20 cellular contexts compared by ENCODE assay signal in genomic region chr21:26079376-26079775, GRCh38.
DNase-seq lines count a peak whose midpoint lies in the region; ATAC-seq and TF ChIP-seq lines count a peak whose summit lies in the region.
"Had no signal": no experiment of that assay in that cellular context is flagged by ENCODE, and none has a peak within 500 bp of the region (broad histone marks: within the 10 kb centered on the region; RNA-seq: fewer than 3 reads in every experiment).

No MANE protein-coding gene starts in this region.

- TF ChIP-seq CTCF in GM23338 (conservative IDR thresholded peaks at IDR 0.05; ENCODE audit: low read depth in 2 of 2), result no peak
- TF ChIP-seq CTCF in SK-N-SH (IDR thresholded peaks at IDR 0.05), result no peak
- TF ChIP-seq CTCF in fibroblast of lung (conservative IDR thresholded peaks at IDR 0.05 in 1 of 2, IDR thresholded peaks at IDR 0.05 in 1 of 2; ENCODE audit: low read depth in 1 of 2, low read length in 2 of 2), result no peak
- no peak for TF ChIP-seq CTCF in retinal pigment epithelial cell (conservative IDR thresholded peaks at IDR 0.05; ENCODE audit: low read depth, low read length)
- no peak for TF ChIP-seq CTCF in GM10266 (IDR thresholded peaks at IDR 0.05; ENCODE audit: control insufficient read depth, insufficient read depth, low read depth, missing control alignments)

- peak overlapping the region; percentile 40; the same call in 1 of the 2 replicates for H3K27ac Mint-ChIP-seq in GM23338
- H3K27ac Mint-ChIP-seq: activated naive CD8-positive, alpha-beta T cell treated with anti-CD3 and anti-CD28 coated beads, Interleukin-2, amount 10 ng/mL, durations not matched to agents 7 days and 5 days; activated T-helper 1 cell treated with anti-CD3 and anti-CD28 coated beads, Interleukin-12 subunit alpha, Interleukin-12 subunit beta, Interleukin-2, Interleukin-4 antibody, amounts not matched to agents 30 ng/mL and 10 ng/mL and 1 ng/mL, durations not matched to agents 14 hours and 24 hours and 36 hours; CD4-positive, CD25-positive, alpha-beta regulatory T cell; stimulated activated memory B cell treated with anti-CD40 and anti-IgM and Interleukin-4, amounts not matched to agents 10 μg/mL and 1 μg/mL and 100 μg/mL, for 72 hours had no signal

- H3K4me3 ChIP-seq in GM23338 (no peak overlapping the region), SK-N-SH (ENCODE audit: low read depth in 2 of 2, low read length in 1 of 2) (no peak overlapping the region), fibroblast of lung (replicated peaks in 1 of 4; ENCODE audit: control extremely low read depth in 1 of 4, insufficient read depth in 1 of 4, low read depth in 3 of 4, low read length in 4 of 4) (no peak overlapping the region), retinal pigment epithelial cell (ENCODE audit: low read length) (no peak overlapping the region)
- H3K4me3 ChIP-seq: coronary artery, HAP-1, lung, right lobe of liver had no signal

- WGBS in SK-N-SH (ENCODE audit: low lambda C conversion rate), result 62% methylated on average over 4 of the region's 4 CpGs

- H3K27me3 Mint-ChIP-seq in GM23338 (ENCODE audit: insufficient read depth, low read depth, poor library complexity), result peaks cover 6% of the 10 kb centered on the region
- H3K27me3 Mint-ChIP-seq: CD4-positive, CD25-positive, alpha-beta regulatory T cell; stimulated activated memory B cell treated with anti-CD40 and anti-IgM and Interleukin-4, amounts not matched to agents 10 μg/mL and 1 μg/mL and 100 μg/mL, for 72 hours had no signal

- H3K4me1 Mint-ChIP-seq in GM23338, result peaks cover 68% of the 10 kb centered on the region

- ATAC-seq in GM23338 (no peak), HG03432 (IDR thresholded peaks at IDR 0.05; ENCODE audit: unreplicated experiment) (no peak)
- ATAC-seq: HepG2; right lobe of liver; stimulated activated memory B cell treated with anti-CD40 and anti-IgM and Interleukin-4, amounts not matched to agents 10 μg/mL and 1 μg/mL and 100 μg/mL, for 72 hours had no signal

- CTCF ChIA-PET in SK-N-SH (lab: Yijun Ruan, JAX), result interaction anchor here (1.8 kb wide), 1 partner anchor 20 kb away, joined by 5 read pairs; no protein-coding TSS in a partner anchor

- H2AFZ ChIP-seq in GM23338 (no peak overlapping the region), SK-N-SH (ENCODE audit: low read depth) (no peak overlapping the region), fibroblast of lung (ENCODE audit: low read length) (no peak overlapping the region)

- no peak for TF ChIP-seq EP300 in SK-N-SH (IDR thresholded peaks at IDR 0.05; ENCODE audit: borderline replicate concordance in 1 of 2, low read depth in 1 of 2, low read length in 1 of 2)

- no peak overlapping the region for H3K9ac ChIP-seq in SK-N-SH
- no peak overlapping the region for H3K9ac ChIP-seq in fibroblast of lung (ENCODE audit: insufficient read depth, low read length)

- POLR2A ChIA-PET in SK-N-SH (lab: Yijun Ruan, JAX), result no interaction called here

- no peak overlapping the region for H3K4me3 Mint-ChIP-seq in GM23338
- H3K4me3 Mint-ChIP-seq: activated naive CD8-positive, alpha-beta T cell treated with anti-CD3 and anti-CD28 coated beads, Interleukin-2, amount 10 ng/mL, durations not matched to agents 7 days and 5 days; activated T-helper 1 cell treated with anti-CD3 and anti-CD28 coated beads, Interleukin-12 subunit alpha, Interleukin-12 subunit beta, Interleukin-2, Interleukin-4 antibody, amounts not matched to agents 30 ng/mL and 10 ng/mL and 1 ng/mL, durations not matched to agents 14 hours and 24 hours and 36 hours; CD4-positive, CD25-positive, alpha-beta regulatory T cell; stimulated activated memory B cell treated with anti-CD40 and anti-IgM and Interleukin-4, amounts not matched to agents 10 μg/mL and 1 μg/mL and 100 μg/mL, for 72 hours had no signal

- no peaks in the 10 kb centered on the region for H3K27me3 ChIP-seq in GM23338 (ENCODE audit: insufficient read depth)
- H3K27me3 ChIP-seq in SK-N-SH (ENCODE audit: insufficient read depth), result no peaks in the 10 kb centered on the region
- no peaks in the 10 kb centered on the region for H3K27me3 ChIP-seq in fibroblast of lung (ENCODE audit: control insufficient read depth, insufficient read depth, low read length)
- H3K27me3 ChIP-seq: right lobe of liver had no signal

- no peaks in the 10 kb centered on the region for H3K36me3 ChIP-seq in GM23338 (ENCODE audit: insufficient read depth)
- no peaks in the 10 kb centered on the region for H3K36me3 ChIP-seq in SK-N-SH (replicated peaks in 1 of 2; ENCODE audit: control insufficient read depth in 1 of 2, insufficient read depth in 2 of 2, low read length in 1 of 2)
- H3K36me3 ChIP-seq in fibroblast of lung (ENCODE audit: control insufficient read depth, insufficient read depth, low read length), result no peaks in the 10 kb centered on the region
- H3K36me3 ChIP-seq: HAP-1, right lobe of liver had no signal

- TF ChIP-seq RAD21 in SK-N-SH (IDR thresholded peaks at IDR 0.05; ENCODE audit: low read length), result no peak

- H3K36me3 Mint-ChIP-seq in GM23338 (ENCODE audit: low read depth), result peaks cover 24% of the 10 kb centered on the region; the same call in 2 of the 3 replicates
- H3K36me3 Mint-ChIP-seq: CD4-positive, CD25-positive, alpha-beta regulatory T cell had no signal

- DNase-seq in GM23338 (ENCODE audit: low spot score), result no peak
- DNase-seq in SK-N-SH, result no peak
- peak in 1 of 2 donors; percentile 52 for DNase-seq in fibroblast of lung (ENCODE audit: low read depth in 2 of 2)
- peak; percentile 69 for DNase-seq in retinal pigment epithelial cell (ENCODE audit: low read depth)
- DNase-seq in DMS153 treated with DMSO at 0.1 percent for 48 hours (lab: John Stamatoyannopoulos, UW; ENCODE audit: unreplicated experiment), result no peak
- DNase-seq in GM10266 (ENCODE audit: extremely low spot score), result no peak
- no peak for DNase-seq in NCI-H510A (lab: John Stamatoyannopoulos, UW)
- DNase-seq: activated CD4-positive, alpha-beta T cell treated with anti-CD3 and anti-CD28 coated beads for 4 hours; activated naive CD8-positive, alpha-beta T cell treated with anti-CD3 and anti-CD28 coated beads, Interleukin-2, amount 10 ng/mL, durations not matched to agents 7 days and 5 days; CD4-positive, CD25-positive, alpha-beta regulatory T cell; foreskin melanocyte; NCI-H146; right lobe of liver had no signal

- H3F3A ChIP-seq in GM23338 (replicated peaks; ENCODE audit: low read depth) (peaks cover 5% of the 10 kb centered on the region; the same call in 1 of the 2 replicates), SK-N-SH (replicated peaks; ENCODE audit: insufficient read depth) (no peaks in the 10 kb centered on the region)

- H3K27ac ChIP-seq in GM23338 (ENCODE audit: low read depth) (peak overlapping the region; percentile 99), SK-N-SH (ENCODE audit: low read depth in 2 of 2, low read length in 1 of 2) (peak overlapping the region; percentile 44 to 63; a peak in 3 of 4 replicates), fibroblast of lung (ENCODE audit: insufficient read depth, low read length) (peak overlapping the region; percentile 38)
- H3K27ac ChIP-seq: coronary artery, right lobe of liver had no signal

- H3K9me3 Mint-ChIP-seq in GM23338, result no peaks in the 10 kb centered on the region
- H3K9me3 Mint-ChIP-seq: activated T-helper 1 cell treated with anti-CD3 and anti-CD28 coated beads, Interleukin-12 subunit alpha, Interleukin-12 subunit beta, Interleukin-2, Interleukin-4 antibody, amounts not matched to agents 30 ng/mL and 10 ng/mL and 1 ng/mL, durations not matched to agents 14 hours and 24 hours and 36 hours; stimulated activated memory B cell treated with anti-CD40 and anti-IgM and Interleukin-4, amounts not matched to agents 10 μg/mL and 1 μg/mL and 100 μg/mL, for 72 hours had no signal

- H3K4me2 ChIP-seq in GM23338 (0 out of 2 replicates have a peak overlapping the region, but pooled peaks have one; percentile 34), SK-N-SH (no peak overlapping the region), fibroblast of lung (ENCODE audit: extremely low read depth, insufficient read depth, low read length) (no peak overlapping the region)

- peaks cover 78% of the 10 kb centered on the region for H3K4me1 ChIP-seq in GM23338 (ENCODE audit: insufficient read depth)
- H3K4me1 ChIP-seq in SK-N-SH (ENCODE audit: control insufficient read depth in 1 of 2, insufficient read depth in 2 of 2, low read depth in 1 of 2, low read length in 1 of 2), result peaks cover 4 to 8% of the 10 kb centered on the region in 2 experiments; a peak in 3 of 4 replicates
- no peaks in the 10 kb centered on the region for H3K4me1 ChIP-seq in fibroblast of lung (ENCODE audit: control insufficient read depth, extremely low read depth, insufficient read depth, low read length)
- H3K4me1 ChIP-seq: HAP-1, right lobe of liver had no signal

- H4K20me1 ChIP-seq in GM23338 (replicated peaks; ENCODE audit: insufficient read depth) (no peaks in the 10 kb centered on the region), SK-N-SH (ENCODE audit: insufficient read depth) (no peaks in the 10 kb centered on the region), fibroblast of lung (ENCODE audit: control insufficient read depth, extremely low read depth, insufficient read depth, low read length) (no peaks in the 10 kb centered on the region)

- no peaks in the 10 kb centered on the region for H3K9me3 ChIP-seq in SK-N-SH
- no peaks in the 10 kb centered on the region for H3K9me3 ChIP-seq in fibroblast of lung (ENCODE audit: control insufficient read depth, insufficient read depth, low read depth, low read length)
- H3K9me3 ChIP-seq: HAP-1, right lobe of liver had no signal

- H3K79me2 ChIP-seq in GM23338 (replicated peaks; ENCODE audit: insufficient read depth) (peaks cover 75% of the 10 kb centered on the region), SK-N-SH (ENCODE audit: insufficient read depth) (peaks cover 73% of the 10 kb centered on the region), fibroblast of lung (ENCODE audit: control insufficient read depth, insufficient read depth, low read length) (peaks cover 23% of the 10 kb centered on the region)

- H3K9me2 ChIP-seq in GM23338 (ENCODE audit: insufficient read depth) (no peaks in the 10 kb centered on the region), SK-N-SH (no peaks in the 10 kb centered on the region)

TF ChIP-seq in GM23338, 12 proteins besides CTCF, POLR2A, EP300 and RAD21 (continues in another document):
- TF ChIP-seq STAT1 (IDR thresholded peaks at IDR 0.05; ENCODE audit: unreplicated experiment) (no peak), CREB1 (CRISPR knock-in tag; IDR thresholded peaks at IDR 0.05; ENCODE audit: low read depth) (no peak), ZNF331 (CRISPR knock-in tag; IDR thresholded peaks at IDR 0.05; ENCODE audit: low read depth) (no peak), EZH2 (IDR thresholded peaks at IDR 0.05; ENCODE audit: low read depth, unreplicated experiment) (no peak)

TF ChIP-seq in SK-N-SH, 30 proteins besides CTCF, POLR2A, EP300 and RAD21 (continues in another document):
- TF ChIP-seq PBX3 (IDR thresholded peaks at IDR 0.05), result peak; percentile 18; the same call in 1 of the 2 replicates

Comparison
In these comparisons a context has a peak if more than half of its experiments do, and no peak if none do; other contexts are left out.
1. H3K27ac ChIP-seq: peak in every context shown above with its lines; median percentile 99 in GM23338; 54 in SK-N-SH; 38 in fibroblast of lung.